In the genomic region with DNA sequence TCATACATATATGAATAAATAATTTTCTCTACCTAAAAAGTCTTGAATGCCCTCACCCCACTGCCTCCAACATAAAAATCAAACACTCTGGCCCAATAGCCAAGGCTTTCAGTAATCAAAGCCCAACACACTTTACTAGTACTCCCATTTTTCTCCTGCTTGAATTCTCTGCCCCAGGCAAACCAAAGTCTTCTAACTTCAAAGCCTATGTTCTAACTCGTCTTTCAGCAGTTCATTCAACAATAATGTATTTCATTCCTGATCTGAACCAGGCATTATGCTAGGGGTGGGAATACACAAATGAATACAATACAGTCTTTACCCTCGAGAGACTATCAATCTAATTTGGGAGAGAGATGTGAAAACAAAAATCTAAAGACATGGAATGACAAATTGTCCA, we compare ENCODE assay signal across 15 cellular contexts. TPM values are rescaled to one million over a fixed set of nuclear protein-coding genes. Genes with fewer than 3 reads are reported as not detected.
DNase-seq lines count a peak whose midpoint lies in the region; ATAC-seq and TF ChIP-seq lines count a peak whose summit lies in the region.
"Had no signal": no experiment of that assay in that cellular context is flagged by ENCODE, and none has a peak within 500 bp of the region (broad histone marks: within the 10 kb centered on the region; RNA-seq: fewer than 3 reads in every experiment).

No MANE protein-coding gene starts in this region.

- peak overlapping the region; percentile 18 to 93 (median 79) for H3K27ac Mint-ChIP-seq in CD4-positive, alpha-beta memory T cell
- H3K27ac Mint-ChIP-seq in T-helper 17 cell, result peak overlapping the region; percentile 88
- H3K27ac Mint-ChIP-seq: HFFc6 had no signal

- CTCF ChIA-PET in CD4-positive, alpha-beta memory T cell (lab: Charles Lee; ENCODE audit: partially characterized antibody), result interaction anchor here (1.1 to 3.5 kb wide), 3 partner anchors 10 to 39 kb away, joined by 4 to 31 read pairs (median 7); a partner anchor contains a TSS

- TF ChIP-seq CTCF in 22Rv1 (IDR thresholded peaks at IDR 0.05), result no peak
- no peak for TF ChIP-seq CTCF in dorsolateral prefrontal cortex (IDR thresholded peaks at IDR 0.05 in 54 of 56, conservative IDR thresholded peaks at IDR 0.05 in 2 of 56; ENCODE audit: low read depth in 1 of 56, partially characterized antibody in 56 of 56)

- POLR2A ChIA-PET in CD4-positive, alpha-beta memory T cell (lab: Charles Lee; ENCODE audit: partially characterized antibody), result interaction anchor here (1.0 to 9.1 kb wide), 5 partner anchors 9 to 83 kb away, joined by 3 to 598 read pairs (median 31); a partner anchor contains a TSS

- peak overlapping the region in 5 of 8 donors; percentile 18 to 60 (median 43) for H3K4me3 Mint-ChIP-seq in CD4-positive, alpha-beta memory T cell
- peak overlapping the region; percentile 33 for H3K4me3 Mint-ChIP-seq in T-helper 17 cell
- H3K4me3 Mint-ChIP-seq: HFFc6 had no signal

- no peak for DNase-seq in CD4-positive, alpha-beta memory T cell
- no peak for DNase-seq in T-helper 17 cell
- DNase-seq in foreskin melanocyte, result peak; percentile 97
- DNase-seq in NCI-H1417 treated with DMSO at 0.1 percent for 48 hours (lab: John Stamatoyannopoulos, UW), result no peak
- DNase-seq in Kasumi-1 (lab: John Stamatoyannopoulos, UW), result no peak
- no peak for DNase-seq in dorsolateral prefrontal cortex
- no peak for DNase-seq in NCI-H1092 (lab: John Stamatoyannopoulos, UW)
- DNase-seq: anterior cingulate cortex, DMS79 treated with DMSO at 0.1 percent for 48 hours, HFFc6, IMR-90, left colon, NCI-H1092 treated with DMSO at 0.1 percent for 48 hours, ovary had no signal

- peaks cover 31 to 59% (median 40%) of the 10 kb centered on the region in 4 donors for H3K4me1 Mint-ChIP-seq in CD4-positive, alpha-beta memory T cell
- H3K4me1 Mint-ChIP-seq in T-helper 17 cell, result peaks cover 41% of the 10 kb centered on the region

- no peaks in the 10 kb centered on the region for H3K27me3 Mint-ChIP-seq in CD4-positive, alpha-beta memory T cell
- no peaks in the 10 kb centered on the region for H3K27me3 Mint-ChIP-seq in T-helper 17 cell

- H3K4me1 ChIP-seq in CD4-positive, alpha-beta memory T cell (ENCODE audit: insufficient read depth, low read length), result peaks cover 48% of the 10 kb centered on the region

- H3K36me3 ChIP-seq in CD4-positive, alpha-beta memory T cell (ENCODE audit: insufficient read depth, low read length), result no peaks in the 10 kb centered on the region
- H3K36me3 ChIP-seq: ovary had no signal

- no peaks in the 10 kb centered on the region for H3K9me3 ChIP-seq in CD4-positive, alpha-beta memory T cell (ENCODE audit: control insufficient read depth in 1 of 2, low read length in 2 of 2)
- no peaks in the 10 kb centered on the region for H3K9me3 ChIP-seq in T-helper 17 cell (ENCODE audit: control insufficient read depth, low read length, poor library complexity, severe bottlenecking)
- H3K9me3 ChIP-seq: ovary had no signal

- ATAC-seq in T-helper 17 cell, result no peak
- ATAC-seq: left colon had no signal

- intact Hi-C loops in CD4-positive, alpha-beta memory T cell (cut with micrococcal nuclease), result no loop called here
- intact Hi-C loops in dorsolateral prefrontal cortex (cut with DNase I), result no loop called here

- H3K27ac ChIP-seq in 22Rv1 (peak overlapping the region; percentile 19; the same call in 1 of the 2 replicates), dorsolateral prefrontal cortex (peak overlapping the region in 16 of 59 donors; percentile 0 to 62 (median 38))
- no peak overlapping the region for H3K27ac ChIP-seq in CD4-positive, alpha-beta memory T cell (ENCODE audit: low read depth, low read length)
- H3K27ac ChIP-seq: ovary had no signal

- H3K36me3 Mint-ChIP-seq in CD4-positive, alpha-beta memory T cell, result no peaks in the 10 kb centered on the region
- no peaks in the 10 kb centered on the region for H3K36me3 Mint-ChIP-seq in T-helper 17 cell (ENCODE audit: low read depth)

- H3K9me3 Mint-ChIP-seq in CD4-positive, alpha-beta memory T cell, result peaks cover 0 to 2% (median 0%) of the 10 kb centered on the region in 8 donors
- H3K9me3 Mint-ChIP-seq: HFFc6 had no signal

- H3K4me3 ChIP-seq in CD4-positive, alpha-beta memory T cell (ENCODE audit: low read length in 2 of 2), result no peak overlapping the region
- H3K4me3 ChIP-seq in dorsolateral prefrontal cortex, result no peak overlapping the region
- H3K4me3 ChIP-seq: ovary had no signal

- no peaks in the 10 kb centered on the region for H3K27me3 ChIP-seq in CD4-positive, alpha-beta memory T cell (ENCODE audit: insufficient read depth, low read length)
- no peaks in the 10 kb centered on the region for H3K27me3 ChIP-seq in dorsolateral prefrontal cortex
- H3K27me3 ChIP-seq: ovary had no signal

RNA-seq across cellular contexts. Expression of a gene that starts 11.4 kb away (rescaled TPM):
- 10 to 100 TPM; 40.8 to 42.6 TPM for total RNA-seq in CD4-positive, alpha-beta memory T cell
- 10 to 100 TPM in 1 of 2 donors, 1 to 10 TPM in 1; 1.7 to 13.5 TPM for polyA plus RNA-seq in CD4-positive, alpha-beta memory T cell
- total RNA-seq in T-helper 17 cell (10 to 100 TPM; 33.8 to 36.5 TPM), dorsolateral prefrontal cortex (10 to 100 TPM; 24.1 to 48.5 (median 30.4) TPM)

RNA-seq across cellular contexts. Expression of a gene that starts 21.1 kb away (rescaled TPM):
- 10 to 100 TPM; 85.0 to 86.8 TPM for total RNA-seq in CD4-positive, alpha-beta memory T cell
- polyA plus RNA-seq in CD4-positive, alpha-beta memory T cell, result 100 to 1,000 TPM; 129 to 168 TPM
- total RNA-seq in T-helper 17 cell, result 10 to 100 TPM; 53.1 to 67.7 TPM
- 10 to 100 TPM; 22.6 to 55.4 (median 35.9) TPM for total RNA-seq in dorsolateral prefrontal cortex
